Comparison of ENCODE assay signal across 8 cellular contexts in the genomic region with DNA sequence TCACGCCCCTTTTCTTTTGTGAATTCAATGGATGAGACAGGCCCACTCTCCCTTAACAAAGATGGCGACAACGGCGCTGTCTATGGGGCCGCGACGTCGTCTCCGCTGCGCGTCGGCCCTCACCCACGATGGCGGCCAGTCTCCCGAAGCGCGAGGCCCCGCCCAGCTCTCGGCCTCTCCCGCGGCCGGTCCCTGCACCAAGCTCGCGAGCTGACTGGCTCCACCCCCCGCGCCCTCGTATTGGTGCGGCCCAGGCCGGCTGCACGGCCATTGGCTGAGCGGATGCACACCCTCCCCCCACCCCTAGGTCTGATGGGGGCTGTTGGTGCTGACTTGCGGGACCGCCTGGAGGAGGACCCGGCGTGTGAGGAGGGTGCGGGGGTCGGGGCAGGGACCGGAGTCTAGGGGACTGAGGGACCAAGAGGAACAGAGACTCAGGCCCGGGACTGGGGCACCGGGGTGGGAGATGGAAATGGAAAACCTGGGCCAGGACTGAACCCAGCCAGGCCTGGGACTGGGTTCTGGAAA. TPM values are rescaled to one million over a fixed set of nuclear protein-coding genes. Genes with fewer than 3 reads are reported as not detected.
DNase-seq lines count a peak whose midpoint lies in the region; ATAC-seq and TF ChIP-seq lines count a peak whose summit lies in the region.

No MANE protein-coding gene starts in this region.

- ATAC-seq in GM18502 (IDR thresholded peaks at IDR 0.05; ENCODE audit: poor library complexity, unreplicated experiment), result peak; percentile 61
- peak; percentile 51 for ATAC-seq in HG02973 (IDR thresholded peaks at IDR 0.05; ENCODE audit: unreplicated experiment)

- H3K36me3 Mint-ChIP-seq in chondrocyte (ENCODE audit: low read depth), result peaks cover 3% of the 10 kb centered on the region

- no peaks in the 10 kb centered on the region for H3K27me3 Mint-ChIP-seq in chondrocyte (ENCODE audit: low read depth)

- DNase-seq in NCI-H2196 (lab: John Stamatoyannopoulos, UW; ENCODE audit: unreplicated experiment) (peak; percentile 98), chondrocyte (ENCODE audit: low spot score) (peak; percentile 99), kidney glomerular epithelial cell (lab: John Stamatoyannopoulos, UW) (peak; percentile 96), NOMO-1 treated with dmso at 0.1 percent for 144 hours (lab: John Stamatoyannopoulos, UW; ENCODE audit: unreplicated experiment) (no peak)
- DNase-seq in activated CD4-positive, alpha-beta T cell treated with anti-CD3 and anti-CD28 coated beads for 4 hours, result peak; percentile 96
- DNase-seq in stimulated activated CD4-positive, alpha-beta T cell treated with anti-CD3 and anti-CD28 coated beads, Interleukin-15, amount 100 ng/mL, for 24 hours, result peak; percentile 99

- no peaks in the 10 kb centered on the region for H3K9me3 Mint-ChIP-seq in chondrocyte (ENCODE audit: low read depth)

- H3K27ac Mint-ChIP-seq in chondrocyte (ENCODE audit: unreplicated experiment), result peak overlapping the region; percentile 99

- H3K4me3 Mint-ChIP-seq in chondrocyte (ENCODE audit: unreplicated experiment), result peak overlapping the region; percentile 85

- peaks cover 38% of the 10 kb centered on the region for H3K4me1 Mint-ChIP-seq in chondrocyte (ENCODE audit: low read depth)

- TF ChIP-seq CTCF in chondrocyte (IDR thresholded peaks at IDR 0.05), result no peak

RNA-seq across cellular contexts. Expression of a gene that starts 4.8 kb away (rescaled TPM):
- 18.6 to 26.5 TPM (median 20.7 TPM) in 3 replicates for total RNA-seq in chondrocyte

RNA-seq across cellular contexts. Expression of a gene that starts 5.2 kb away (rescaled TPM):
- total RNA-seq in chondrocyte, result 727 to 753 TPM (median 751 TPM) in 3 replicates

RNA-seq across cellular contexts. Expression of a gene that starts 9.3 kb away (rescaled TPM):
- total RNA-seq in chondrocyte, result 0.38 to 0.77 TPM (median 0.67 TPM) in 3 replicates

RNA-seq across cellular contexts. Expression of a gene that starts 13.0 kb away (rescaled TPM):
- 2.1 to 6.2 TPM (median 3.9 TPM) in 3 replicates for total RNA-seq in chondrocyte

RNA-seq across cellular contexts. Expression of a gene that starts 17.6 kb away (rescaled TPM):
- total RNA-seq in chondrocyte, result not detected in 3 replicates
